ENCODE assay signal across 16 cellular contexts in the genomic region with DNA sequence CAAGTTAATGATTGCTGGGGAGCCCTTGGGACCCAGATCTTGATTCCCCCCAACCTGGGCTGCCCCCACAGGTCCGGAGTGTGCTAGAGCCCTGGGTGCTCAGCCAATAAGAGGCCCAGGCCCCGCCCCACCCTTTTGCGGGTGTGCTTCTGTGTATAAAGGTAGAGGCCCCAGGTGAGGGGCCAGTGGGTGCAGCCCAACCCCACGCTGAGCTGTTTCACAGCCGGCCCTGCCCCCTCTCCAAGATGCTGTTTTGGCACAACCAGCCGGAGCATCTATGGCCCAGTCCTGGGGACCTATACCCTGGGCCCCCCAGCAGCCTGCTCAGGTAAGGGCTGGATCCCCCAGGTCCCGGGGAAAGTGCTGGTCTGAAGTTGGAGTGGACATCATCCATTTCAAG. TPM values are rescaled to one million over a fixed set of nuclear protein-coding genes. Genes with fewer than 3 reads are reported as not detected.
A peak's percentile ranks its signal among the peaks of the same experiment; 100 is the strongest.
DNase-seq lines count a peak whose midpoint lies in the region; TF ChIP-seq lines count a peak whose summit lies in the region.
"Had no signal": no experiment of that assay in that cellular context is flagged by ENCODE, and none has a peak within 500 bp of the region (broad histone marks: within the 10 kb centered on the region; RNA-seq: fewer than 3 reads in every experiment).

No MANE protein-coding gene starts in this region.

- DNase-seq in CD8-positive, alpha-beta memory T cell: no peak
- peak; percentile 50 for DNase-seq in ecto neural progenitor cell (ENCODE audit: low spot score)
- DNase-seq in osteoblast (ENCODE audit: insufficient read length, low spot score, missing footprints): peak; percentile 65
- no peak for DNase-seq in NCI-H226
- no peak for DNase-seq in SW480 (ENCODE audit: low spot score)
- no peak for DNase-seq in SIG-M5 treated with dmso at 0.1 percent for 504 hours (lab: John Stamatoyannopoulos, UW; ENCODE audit: unreplicated experiment)
- DNase-seq: BE2C; DMS79; GM23248; IMR-90; NCI-H1417 treated with DMSO at 0.1 percent for 48 hours; NCI-H526 treated with DMSO at 0.1 percent for 48 hours; NK-92 treated with Interleukin-12 subunit alpha and Interleukin-12 subunit beta, amount 100 ng/mL, for 24 hours had no signal

- H3K36me3 ChIP-seq in BLaER1 treated with 17β-estradiol and CSF1 and Interleukin-3, amounts not matched to agents 10 nM and 100 nM: no peaks in the 10 kb centered on the region
- no peaks in the 10 kb centered on the region for H3K36me3 ChIP-seq in CD8-positive, alpha-beta memory T cell (ENCODE audit: insufficient read depth, low read length)
- no peaks in the 10 kb centered on the region for H3K36me3 ChIP-seq in osteoblast (ENCODE audit: insufficient read depth, low read length)
- H3K36me3 ChIP-seq: BE2C had no signal

- H3K4me3 Mint-ChIP-seq in CD8-positive, alpha-beta memory T cell: peak overlapping the region in 1 of 7 donors; percentile 48

- no peaks in the 10 kb centered on the region; a peak in 1 of 22 replicates for H3K27me3 ChIP-seq in BLaER1 treated with 17β-estradiol and CSF1 and Interleukin-3, amounts not matched to agents 10 nM and 100 nM
- no peaks in the 10 kb centered on the region for H3K27me3 ChIP-seq in CD8-positive, alpha-beta memory T cell (ENCODE audit: insufficient read depth, low read length, poor library complexity, severe bottlenecking)
- no peaks in the 10 kb centered on the region for H3K27me3 ChIP-seq in osteoblast (ENCODE audit: insufficient read depth, low read length)
- H3K27me3 ChIP-seq: BE2C had no signal

- POLR2A ChIA-PET in CD8-positive, alpha-beta memory T cell (lab: Charles Lee): interaction anchor here (0.9 kb wide), 1 partner anchor 28 kb away, joined by 3 read pairs; no protein-coding TSS in a partner anchor

- H3K4me2 ChIP-seq in BLaER1 treated with 17β-estradiol and CSF1 and Interleukin-3, amounts not matched to agents 10 nM and 100 nM: peak overlapping the region; percentile 79 to 94 (median 87); a peak in 21 of 22 replicates
- H3K4me2 ChIP-seq in osteoblast (ENCODE audit: insufficient read depth, low read length): no peak overlapping the region

- no peaks in the 10 kb centered on the region for H3K9me3 ChIP-seq in BLaER1 treated with 17β-estradiol and CSF1 and Interleukin-3, amounts not matched to agents 10 nM and 100 nM (replicated peaks in 1 of 11)
- no peaks in the 10 kb centered on the region for H3K9me3 ChIP-seq in CD8-positive, alpha-beta memory T cell (ENCODE audit: low read length)
- no peaks in the 10 kb centered on the region for H3K9me3 ChIP-seq in osteoblast (ENCODE audit: low read depth, low read length)
- H3K9me3 ChIP-seq: BE2C had no signal

- TF ChIP-seq CTCF in osteoblast (IDR thresholded peaks at IDR 0.05; ENCODE audit: extremely low read depth, low read depth, low read length): no peak

- H4K20me1 ChIP-seq in BLaER1 treated with 17β-estradiol and CSF1 and Interleukin-3, amounts not matched to agents 10 nM and 100 nM: 0 out of 22 replicates have a peak, but pooled peaks cover 0 to 5% (median 0%) of the 10 kb centered on the region in 11 experiments
- H4K20me1 ChIP-seq in osteoblast (ENCODE audit: insufficient read depth, low read length): no peaks in the 10 kb centered on the region

- CTCF ChIA-PET in CD8-positive, alpha-beta memory T cell (lab: Charles Lee): interaction anchor here (0.7 to 13.4 kb wide), 8 partner anchors 15 to 255 kb away, joined by 3 to 272 read pairs (median 13); a partner anchor contains a TSS

- H3K9me3 Mint-ChIP-seq in CD8-positive, alpha-beta memory T cell: no peaks in the 10 kb centered on the region

- H3K4me3 ChIP-seq in BLaER1 treated with 17β-estradiol and CSF1 and Interleukin-3, amounts not matched to agents 10 nM and 100 nM: no peak overlapping the region
- no peak overlapping the region for H3K4me3 ChIP-seq in CD8-positive, alpha-beta memory T cell (ENCODE audit: low read length)
- no peak overlapping the region for H3K4me3 ChIP-seq in osteoblast (ENCODE audit: insufficient read depth, low read length)
- H3K4me3 ChIP-seq: GM23248, SK-N-MC had no signal

- H3K9ac ChIP-seq in BLaER1 treated with 17β-estradiol and CSF1 and Interleukin-3, amounts not matched to agents 10 nM and 100 nM: peak overlapping the region in 3 of 11 experiments; percentile 19 to 61 (median 22); a peak in 5 of 22 replicates
- H3K9ac ChIP-seq: GM23248 had no signal

- peak overlapping the region in 4 of 11 experiments; percentile 41 to 62 (median 58); a peak in 4 of 22 replicates for H3K27ac ChIP-seq in BLaER1 treated with 17β-estradiol and CSF1 and Interleukin-3, amounts not matched to agents 10 nM and 100 nM
- H3K27ac ChIP-seq in CD8-positive, alpha-beta memory T cell (ENCODE audit: low read depth, low read length): no peak overlapping the region
- no peak overlapping the region for H3K27ac ChIP-seq in osteoblast (ENCODE audit: low read depth, low read length)
- H3K27ac ChIP-seq: GM23248, SK-N-MC had no signal

- H3K4me1 ChIP-seq in BLaER1 treated with 17β-estradiol and CSF1 and Interleukin-3, amounts not matched to agents 10 nM and 100 nM: peaks cover 15 to 75% (median 66%) of the 10 kb centered on the region in 10 experiments
- peaks cover 40% of the 10 kb centered on the region for H3K4me1 ChIP-seq in CD8-positive, alpha-beta memory T cell (ENCODE audit: insufficient read depth, low read length)
- H3K4me1 ChIP-seq in osteoblast (ENCODE audit: insufficient read depth, low read length): peaks cover 10% of the 10 kb centered on the region
- H3K4me1 ChIP-seq: BE2C had no signal

- no peak overlapping the region for H2AFZ ChIP-seq in osteoblast (ENCODE audit: low read length)
- H2AFZ ChIP-seq: GM23248 had no signal

- no peaks in the 10 kb centered on the region for H3K36me3 Mint-ChIP-seq in CD8-positive, alpha-beta memory T cell

- peak overlapping the region; percentile 90 to 99 (median 95) for H3K27ac Mint-ChIP-seq in CD8-positive, alpha-beta memory T cell

- no peaks in the 10 kb centered on the region for H3K79me2 ChIP-seq in osteoblast (ENCODE audit: insufficient read depth, low read length)

- H3K4me1 Mint-ChIP-seq in CD8-positive, alpha-beta memory T cell: peaks cover 25 to 35% (median 33%) of the 10 kb centered on the region in 3 donors

- H3K27me3 Mint-ChIP-seq in CD8-positive, alpha-beta memory T cell: peaks cover 3 to 4% of the 10 kb centered on the region in 2 donors

RNA-seq across cellular contexts. Expression of a gene that starts 11.8 kb away (rescaled TPM):
- not detected for total RNA-seq in CD8-positive, alpha-beta memory T cell
- polyA plus RNA-seq in CD8-positive, alpha-beta memory T cell: not detected
- total RNA-seq in osteoblast: under 0.01 TPM in 1 of 2 replicates, not detected in the other
- total RNA-seq: GM23248, IMR-90 had no signal
- polyA plus RNA-seq: AG04450, GM23248 had no signal

RNA-seq across cellular contexts. Expression of a gene that starts 37.5 kb away (rescaled TPM):
- 1,000 to 10,000 TPM; 3,043 to 3,093 TPM for total RNA-seq in CD8-positive, alpha-beta memory T cell
- 2,939 TPM for polyA plus RNA-seq in CD8-positive, alpha-beta memory T cell
- total RNA-seq in osteoblast: 1,279 and 1,302 TPM in 2 replicates

RNA-seq across cellular contexts. Expression of a gene that starts 40.1 kb away (rescaled TPM):
- total RNA-seq in CD8-positive, alpha-beta memory T cell: 10 to 100 TPM; 10.6 to 12.3 TPM
- 2.7 TPM for polyA plus RNA-seq in CD8-positive, alpha-beta memory T cell
- total RNA-seq in osteoblast: 5.8 and 7.4 TPM in 2 replicates

Comparison
In these comparisons a context has a peak if more than half of its experiments do, and no peak if none do; other contexts are left out.
1. DNase-seq: peak in ecto neural progenitor cell (single experiment) and osteoblast (single experiment); none in CD8-positive, alpha-beta memory T cell (0 of 5), NCI-H226 (single experiment), SW480 (single experiment) and SIG-M5 treated with dmso at 0.1 percent for 504 hours (single experiment).